In genomic region chr2:130336150-130336876, GRCh38 we compare ENCODE assay signal across 1 cellular context.
TF ChIP-seq lines count a peak whose summit lies in the region.

No MANE protein-coding gene starts in this region.

TF ChIP-seq in SK-N-SH, 30 proteins besides CTCF, POLR2A, EP300 and RAD21 (continued from another document):
- TF ChIP-seq MAX (IDR thresholded peaks at IDR 0.05; ENCODE audit: low read depth) (no peak), FOXM1 (IDR thresholded peaks at IDR 0.05; ENCODE audit: low read depth) (no peak), FOSL2 (IDR thresholded peaks at IDR 0.05; ENCODE audit: borderline replicate concordance, low read depth) (no peak), ELF1 (IDR thresholded peaks at IDR 0.05) (no peak), JUND (IDR thresholded peaks at IDR 0.05) (no peak), REST (IDR thresholded peaks at IDR 0.05; ENCODE audit: low read depth, low read length) (no peak)
